33 cellular contexts compared by ENCODE assay signal in the genomic region with DNA sequence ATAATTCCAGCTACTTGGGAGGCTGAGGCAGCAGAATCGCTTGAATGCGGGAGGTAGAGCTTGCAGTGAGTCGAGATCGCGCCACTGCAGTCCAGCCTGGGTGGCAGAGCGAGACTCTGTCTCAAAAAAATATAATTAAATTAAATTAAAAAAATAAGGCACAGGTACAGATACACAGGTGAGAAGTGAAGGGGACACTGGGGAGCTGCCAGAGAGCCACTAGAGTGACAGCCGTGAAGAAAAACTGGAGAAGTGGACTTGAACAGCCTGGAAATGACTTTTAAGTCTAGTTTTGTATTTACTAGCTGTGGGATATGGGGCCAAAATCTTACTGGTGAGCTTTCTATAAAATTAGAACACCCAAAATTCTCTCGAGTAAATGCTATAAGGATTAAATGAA. TPM values are rescaled to one million over a fixed set of nuclear protein-coding genes. Genes with fewer than 3 reads are reported as not detected.
"Had no signal": no experiment of that assay in that cellular context is flagged by ENCODE, and none has a peak within 500 bp of the region (broad histone marks: within the 10 kb centered on the region; RNA-seq: fewer than 3 reads in every experiment).

No MANE protein-coding gene starts in this region.

- H3K9me3 ChIP-seq: adrenal gland, breast epithelium, esophagus muscularis mucosa, gastrocnemius medialis, heart left ventricle had no signal

- ATAC-seq: activated CD4-positive, alpha-beta T cell treated with anti-CD3 and anti-CD28 coated beads for 36 hours; activated CD8-positive, alpha-beta memory T cell treated with anti-CD3 and anti-CD28 coated beads, Interleukin-2, amount 10 ng/mL, durations not matched to agents 7 days and 5 days; activated CD8-positive, alpha-beta T cell treated with anti-CD3 and anti-CD28 coated beads, Interleukin-2, amount 10 ng/mL, durations not matched to agents 7 days and 5 days; activated naive CD8-positive, alpha-beta T cell treated with anti-CD3 and anti-CD28 coated beads, Interleukin-2, amount 50 U/mL, for 24 hours; foreskin keratinocyte; gastrocnemius medialis; heart left ventricle; T-helper 17 cell had no signal

- H3K27me3 ChIP-seq: adrenal gland, breast epithelium, cardiac muscle cell, esophagus muscularis mucosa, foreskin keratinocyte had no signal

- H3K27ac ChIP-seq: adrenal gland, breast epithelium, cardiac muscle cell, coronary artery, dorsolateral prefrontal cortex, esophagus muscularis mucosa, foreskin keratinocyte, gastrocnemius medialis, heart left ventricle had no signal

- DNase-seq: activated CD4-positive, alpha-beta memory T cell treated with anti-CD3 and anti-CD28 coated beads for 36 hours; activated CD4-positive, alpha-beta T cell treated with anti-CD3 and anti-CD28 coated beads for 36 hours; activated CD4-positive, alpha-beta T cell treated with anti-CD3 and anti-CD28 coated beads, Interleukin-2, amount 10 ng/mL, durations not matched to agents 24 days and 14 days; activated CD4-positive, CD25-positive, alpha-beta regulatory T cell; activated CD4-positive, CD25-positive, alpha-beta regulatory T cell treated with anti-CD3 and anti-CD28 coated beads, Interleukin-2, amount 50 U/mL, for 72 hours; activated CD8-positive, alpha-beta memory T cell treated with anti-CD3 and anti-CD28 coated beads, Interleukin-2, amount 10 ng/mL, durations not matched to agents 7 days and 5 days; activated CD8-positive, alpha-beta memory T cell treated with anti-CD3 and anti-CD28 coated beads, Interleukin-2, amount 50 U/mL, for 4 hours; activated CD8-positive, alpha-beta T cell treated with anti-CD3 and anti-CD28 coated beads, Interleukin-2, amount 10 ng/mL, durations not matched to agents 7 days and 5 days; activated effector memory CD4-positive, alpha-beta T cell treated with anti-CD3 and anti-CD28 coated beads, Interleukin-2, amount 50 U/mL, for 16 hours; activated naive CD4-positive, alpha-beta T cell treated with anti-CD3 and anti-CD28 coated beads for 36 hours; activated naive CD8-positive, alpha-beta T cell treated with anti-CD3 and anti-CD28 coated beads for 36 hours; activated naive CD8-positive, alpha-beta T cell treated with anti-CD3 and anti-CD28 coated beads, Interleukin-2, amount 50 U/mL, for 24 hours; activated T-cell treated with anti-CD3 and anti-CD28 coated beads, Interleukin-2, amount 50 U/mL, for 1 hour; activated T-cell treated with anti-CD3 and anti-CD28 coated beads, Interleukin-2, amount 50 U/mL, for 48 hours; adrenal gland; amygdala; aorta; central memory CD4-positive, alpha-beta T cell; cerebellar nuclear complex; dorsolateral prefrontal cortex; effector memory CD4-positive, alpha-beta T cell; erythroblast; foreskin keratinocyte; gastrocnemius medialis; glutamatergic neuron; heart left ventricle; T-helper 1 cell; T-helper 17 cell; T1000 had no signal

- H3K36me3 ChIP-seq: adrenal gland, breast epithelium, cardiac muscle cell, esophagus muscularis mucosa, gastrocnemius medialis, heart left ventricle had no signal

- H3K4me3 ChIP-seq: adrenal gland, breast epithelium, cardiac muscle cell, coronary artery, dorsolateral prefrontal cortex, esophagus muscularis mucosa, gastrocnemius medialis, heart left ventricle had no signal

- H3K4me1 ChIP-seq: adrenal gland, breast epithelium, foreskin keratinocyte had no signal

RNA-seq across cellular contexts. Expression of gene EPB41L4B, which starts 15.1 kb away (rescaled TPM):
- total RNA-seq: activated CD8-positive, alpha-beta T cell treated with anti-CD3 and anti-CD28 coated beads, Interleukin-2, amount 10 ng/mL, durations not matched to agents 7 days and 5 days; T-helper 17 cell had no signal
